Comparison of ENCODE assay signal across 17 cellular contexts in the genomic region with DNA sequence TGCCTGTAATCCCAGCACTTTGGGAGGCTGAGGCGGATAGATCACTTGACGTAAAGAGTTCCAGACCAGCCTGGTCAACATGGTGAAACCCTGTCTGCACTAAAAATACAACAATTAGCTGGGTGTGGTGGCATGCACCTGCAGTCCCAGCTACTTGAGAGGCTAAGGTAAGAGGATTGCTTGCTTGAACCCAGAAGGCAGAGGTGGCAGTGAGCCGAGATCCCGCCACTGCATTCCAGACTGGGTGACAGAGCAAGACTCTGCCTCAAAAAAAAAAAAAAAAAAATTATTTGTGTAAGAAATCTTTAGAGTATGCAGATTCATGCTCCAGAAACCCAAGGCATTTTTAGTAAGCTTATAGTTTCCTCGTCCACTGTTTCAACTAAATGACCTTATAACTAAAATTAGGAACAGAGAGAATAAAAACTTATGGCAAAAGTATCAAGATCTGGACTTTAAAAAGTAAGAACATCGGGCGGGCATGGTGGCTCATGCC.
"Had no signal": no experiment of that assay in that cellular context is flagged by ENCODE, and none has a peak within 500 bp of the region (broad histone marks: within the 10 kb centered on the region; RNA-seq: fewer than 3 reads in every experiment).

No MANE protein-coding gene starts in this region.

- H3K4me3 ChIP-seq: colonic mucosa, esophagus squamous epithelium, left ventricle myocardium inferior, skin epidermis, suprapubic skin, upper lobe of right lung had no signal

- H3K27ac ChIP-seq: colonic mucosa, left ventricle myocardium inferior, neutrophil, suprapubic skin, upper lobe of right lung had no signal

- H3K27me3 ChIP-seq: colonic mucosa, esophagus squamous epithelium, neutrophil, suprapubic skin, upper lobe of right lung had no signal

- H3K4me1 ChIP-seq: colonic mucosa had no signal

- ATAC-seq: activated CD8-positive, alpha-beta T cell treated with anti-CD3 and anti-CD28 coated beads, Interleukin-2, amount 10 ng/mL, durations not matched to agents 7 days and 5 days; natural killer cell; T-helper 17 cell; upper lobe of right lung; WTC11 had no signal

- H3K4me3 Mint-ChIP-seq: activated CD8-positive, alpha-beta T cell treated with anti-CD3 and anti-CD28 coated beads, Interleukin-2, amount 10 ng/mL, durations not matched to agents 7 days and 5 days; activated naive CD8-positive, alpha-beta T cell treated with anti-CD3 and anti-CD28 coated beads for 36 hours; natural killer cell; stimulated activated naive CD8-positive, alpha-beta T cell treated with anti-CD3 and anti-CD28 coated beads, Interleukin-15, Interleukin-2, amounts not matched to agents 100 ng/mL and 50 ng/mL, for 24 hours; T-helper 17 cell; WTC11 had no signal

- H3K27me3 Mint-ChIP-seq: activated naive CD8-positive, alpha-beta T cell treated with anti-CD3 and anti-CD28 coated beads for 36 hours; stimulated activated naive CD8-positive, alpha-beta T cell treated with anti-CD3 and anti-CD28 coated beads, Interleukin-15, Interleukin-2, amounts not matched to agents 100 ng/mL and 50 ng/mL, for 24 hours; T-helper 17 cell had no signal

- H3K9me3 Mint-ChIP-seq: activated naive CD8-positive, alpha-beta T cell treated with anti-CD3 and anti-CD28 coated beads for 36 hours; natural killer cell; stimulated activated naive CD8-positive, alpha-beta T cell treated with anti-CD3 and anti-CD28 coated beads, Interleukin-15, Interleukin-2, amounts not matched to agents 100 ng/mL and 50 ng/mL, for 24 hours; WTC11 had no signal

- DNase-seq: activated CD4-positive, alpha-beta T cell treated with anti-CD3 and anti-CD28 coated beads for 48 hours; activated CD8-positive, alpha-beta memory T cell treated with anti-CD3 and anti-CD28 coated beads, Interleukin-2, amount 50 U/mL, for 4 hours; activated CD8-positive, alpha-beta T cell treated with anti-CD3 and anti-CD28 coated beads, Interleukin-2, amount 10 ng/mL, durations not matched to agents 7 days and 5 days; activated naive CD8-positive, alpha-beta T cell treated with anti-CD3 and anti-CD28 coated beads for 36 hours; colonic mucosa; esophagus squamous epithelium; hypothalamus; left ventricle myocardium inferior; natural killer cell; posterior cingulate gyrus; T-helper 17 cell; upper lobe of right lung had no signal

- H3K36me3 ChIP-seq: colonic mucosa, esophagus squamous epithelium, left ventricle myocardium inferior, neutrophil, suprapubic skin, upper lobe of right lung had no signal

- H3K9me3 ChIP-seq: colonic mucosa, esophagus squamous epithelium, left ventricle myocardium inferior, neutrophil, suprapubic skin, upper lobe of right lung had no signal

- H3K27ac Mint-ChIP-seq: activated CD8-positive, alpha-beta T cell treated with anti-CD3 and anti-CD28 coated beads, Interleukin-2, amount 10 ng/mL, durations not matched to agents 7 days and 5 days; activated naive CD8-positive, alpha-beta T cell treated with anti-CD3 and anti-CD28 coated beads for 36 hours; natural killer cell; stimulated activated naive CD8-positive, alpha-beta T cell treated with anti-CD3 and anti-CD28 coated beads, Interleukin-15, Interleukin-2, amounts not matched to agents 100 ng/mL and 50 ng/mL, for 24 hours; T-helper 17 cell; WTC11 had no signal

- H3K36me3 Mint-ChIP-seq: natural killer cell, WTC11 had no signal
